In genomic region chr5:149172261-149172660, GRCh38 we compare ENCODE assay signal across 9 cellular contexts. TPM values are rescaled to one million over a fixed set of nuclear protein-coding genes. Genes with fewer than 3 reads are reported as not detected.
DNase-seq lines count a peak whose midpoint lies in the region; ATAC-seq and TF ChIP-seq lines count a peak whose summit lies in the region.
"Had no signal": no experiment of that assay in that cellular context is flagged by ENCODE, and none has a peak within 500 bp of the region (broad histone marks: within the 10 kb centered on the region; RNA-seq: fewer than 3 reads in every experiment).

No MANE protein-coding gene starts in this region.

- H3K27me3 Mint-ChIP-seq in activated naive CD4-positive, alpha-beta T cell treated with anti-CD3 and anti-CD28 coated beads for 36 hours (ENCODE audit: low read depth): peaks cover 3% of the 10 kb centered on the region

- WGBS in psoas muscle, 3 donors: 58 to 67% (median 59%) methylated on average over 4 of the region's 4 CpGs

- no peaks in the 10 kb centered on the region for H3K9me3 ChIP-seq in psoas muscle

- no peak for TF ChIP-seq CTCF in psoas muscle (IDR thresholded peaks at IDR 0.05)

- DNase-seq in activated naive CD4-positive, alpha-beta T cell treated with anti-CD3 and anti-CD28 coated beads, Interleukin-2, amount 50 U/mL, for 72 hours (ENCODE audit: low spot score in 2 of 2): no peak
- no peak for DNase-seq in activated naive CD4-positive, alpha-beta T cell treated with anti-CD3 and anti-CD28 coated beads for 36 hours
- DNase-seq in amniotic epithelial cell (ENCODE audit: low read depth) (peak; percentile 54), NCI-H2196 treated with DMSO at 0.1 percent for 48 hours (lab: John Stamatoyannopoulos, UW; ENCODE audit: unreplicated experiment) (no peak), psoas muscle (no peak)
- DNase-seq in stimulated activated effector memory CD8-positive, alpha-beta T cell treated with anti-CD3 and anti-CD28 coated beads, Interleukin-12 subunit alpha, Interleukin-12 subunit beta, amount 100 ng/mL, for 72 hours (ENCODE audit: low spot score in 2 of 2): peak in 1 of 2 donors; percentile 66

- no peaks in the 10 kb centered on the region for H3K9me3 Mint-ChIP-seq in activated naive CD4-positive, alpha-beta T cell treated with anti-CD3 and anti-CD28 coated beads, Interleukin-2, amount 50 U/mL, for 72 hours
- H3K9me3 Mint-ChIP-seq in activated naive CD4-positive, alpha-beta T cell treated with anti-CD3 and anti-CD28 coated beads for 36 hours: no peaks in the 10 kb centered on the region
- H3K9me3 Mint-ChIP-seq in stimulated activated effector memory CD8-positive, alpha-beta T cell treated with anti-CD3 and anti-CD28 coated beads, Interleukin-12 subunit alpha, Interleukin-12 subunit beta, amount 100 ng/mL, for 72 hours: no peaks in the 10 kb centered on the region
- H3K9me3 Mint-ChIP-seq: CD14-positive monocyte had no signal

- peak overlapping the region in 1 of 2 donors; percentile 5 for H3K27ac Mint-ChIP-seq in activated naive CD4-positive, alpha-beta T cell treated with anti-CD3 and anti-CD28 coated beads, Interleukin-2, amount 50 U/mL, for 72 hours
- no peak overlapping the region for H3K27ac Mint-ChIP-seq in activated naive CD4-positive, alpha-beta T cell treated with anti-CD3 and anti-CD28 coated beads for 36 hours
- H3K27ac Mint-ChIP-seq in stimulated activated effector memory CD8-positive, alpha-beta T cell treated with anti-CD3 and anti-CD28 coated beads, Interleukin-12 subunit alpha, Interleukin-12 subunit beta, amount 100 ng/mL, for 72 hours: no peak overlapping the region
- H3K27ac Mint-ChIP-seq: CD14-positive monocyte had no signal

- no peak overlapping the region for H3K4me3 ChIP-seq in psoas muscle

- H3K27me3 ChIP-seq in psoas muscle (ENCODE audit: insufficient read depth in 3 of 3, low read length in 2 of 3): no peaks in the 10 kb centered on the region

- peaks cover 0 to 4% of the 10 kb centered on the region in 2 donors for H3K36me3 ChIP-seq in psoas muscle (ENCODE audit: insufficient read depth in 1 of 2, low read depth in 1 of 2)

- peak; percentile 76 to 89 for ATAC-seq in activated naive CD4-positive, alpha-beta T cell treated with anti-CD3 and anti-CD28 coated beads, Interleukin-2, amount 50 U/mL, for 72 hours
- ATAC-seq in HG03095 (IDR thresholded peaks at IDR 0.05; ENCODE audit: unreplicated experiment) (peak; percentile 68), psoas muscle (no peak), GM19467 (IDR thresholded peaks at IDR 0.05; ENCODE audit: unreplicated experiment) (no peak)
- ATAC-seq in stimulated activated effector memory CD8-positive, alpha-beta T cell treated with anti-CD3 and anti-CD28 coated beads, Interleukin-12 subunit alpha, Interleukin-12 subunit beta, amount 100 ng/mL, for 72 hours: peak; percentile 97

- CTCF ChIA-PET in activated naive CD4-positive, alpha-beta T cell treated with anti-CD3 and anti-CD28 coated beads for 36 hours (lab: Charles Lee): no interaction called here

- H3K4me3 Mint-ChIP-seq in activated naive CD4-positive, alpha-beta T cell treated with anti-CD3 and anti-CD28 coated beads for 36 hours: no peak overlapping the region
- H3K4me3 Mint-ChIP-seq in stimulated activated effector memory CD8-positive, alpha-beta T cell treated with anti-CD3 and anti-CD28 coated beads, Interleukin-12 subunit alpha, Interleukin-12 subunit beta, amount 100 ng/mL, for 72 hours: no peak overlapping the region

- no peak overlapping the region for H3K27ac ChIP-seq in psoas muscle

- no peaks in the 10 kb centered on the region for H3K4me1 Mint-ChIP-seq in activated naive CD4-positive, alpha-beta T cell treated with anti-CD3 and anti-CD28 coated beads for 36 hours (ENCODE audit: low read depth)
- peaks cover 8% of the 10 kb centered on the region for H3K4me1 Mint-ChIP-seq in stimulated activated effector memory CD8-positive, alpha-beta T cell treated with anti-CD3 and anti-CD28 coated beads, Interleukin-12 subunit alpha, Interleukin-12 subunit beta, amount 100 ng/mL, for 72 hours
- H3K4me1 Mint-ChIP-seq: CD14-positive monocyte had no signal

- intact Hi-C loops in activated naive CD4-positive, alpha-beta T cell treated with anti-CD3 and anti-CD28 coated beads for 36 hours (cut with micrococcal nuclease): no loop called here
- intact Hi-C loops in psoas muscle (cut with DNase I): no loop called here

- H3K4me1 ChIP-seq in psoas muscle: peaks cover 34% of the 10 kb centered on the region

- H3K36me3 Mint-ChIP-seq in activated naive CD4-positive, alpha-beta T cell treated with anti-CD3 and anti-CD28 coated beads, Interleukin-2, amount 50 U/mL, for 72 hours: no peaks in the 10 kb centered on the region
- no peaks in the 10 kb centered on the region for H3K36me3 Mint-ChIP-seq in activated naive CD4-positive, alpha-beta T cell treated with anti-CD3 and anti-CD28 coated beads for 36 hours (ENCODE audit: low read depth)
- H3K36me3 Mint-ChIP-seq in stimulated activated effector memory CD8-positive, alpha-beta T cell treated with anti-CD3 and anti-CD28 coated beads, Interleukin-12 subunit alpha, Interleukin-12 subunit beta, amount 100 ng/mL, for 72 hours: no peaks in the 10 kb centered on the region
- H3K36me3 Mint-ChIP-seq: CD14-positive monocyte had no signal

RNA-seq across cellular contexts. Expression of gene ABLIM3, which starts 31.0 kb away (rescaled TPM):
- under 1 TPM; 0.14 to 0.53 TPM for total RNA-seq in activated naive CD4-positive, alpha-beta T cell treated with anti-CD3 and anti-CD28 coated beads, Interleukin-2, amount 50 U/mL, for 72 hours
- not detected for total RNA-seq in activated naive CD4-positive, alpha-beta T cell treated with anti-CD3 and anti-CD28 coated beads for 36 hours
- 10 to 100 TPM; 34.3 to 54.5 (median 42.8) TPM for total RNA-seq in psoas muscle
- polyA plus RNA-seq in psoas muscle: 10 to 100 TPM; 18.7 to 35.0 (median 23.8) TPM

Comparison
In these comparisons a context has a peak if more than half of its experiments do, and no peak if none do; other contexts are left out.
1. ATAC-seq: peak in activated naive CD4-positive, alpha-beta T cell treated with anti-CD3 and anti-CD28 coated beads, Interleukin-2, amount 50 U/mL, for 72 hours (2 of 2), HG03095 (single experiment) and stimulated activated effector memory CD8-positive, alpha-beta T cell treated with anti-CD3 and anti-CD28 coated beads, Interleukin-12 subunit alpha, Interleukin-12 subunit beta, amount 100 ng/mL, for 72 hours (single experiment); none in psoas muscle (0 of 4) and GM19467 (single experiment).
2. RNA of gene ABLIM3, which starts 31.0 kb away (total RNA-seq): 34.3 to 54.5 TPM in psoas muscle; 0.14 to 0.53 TPM in activated naive CD4-positive, alpha-beta T cell treated with anti-CD3 and anti-CD28 coated beads, Interleukin-2, amount 50 U/mL, for 72 hours and not detected in activated naive CD4-positive, alpha-beta T cell treated with anti-CD3 and anti-CD28 coated beads for 36 hours; every median in the first group is over 10 times any median in the second.